ENCODE assay signal across 13 cellular contexts in the genomic region with DNA sequence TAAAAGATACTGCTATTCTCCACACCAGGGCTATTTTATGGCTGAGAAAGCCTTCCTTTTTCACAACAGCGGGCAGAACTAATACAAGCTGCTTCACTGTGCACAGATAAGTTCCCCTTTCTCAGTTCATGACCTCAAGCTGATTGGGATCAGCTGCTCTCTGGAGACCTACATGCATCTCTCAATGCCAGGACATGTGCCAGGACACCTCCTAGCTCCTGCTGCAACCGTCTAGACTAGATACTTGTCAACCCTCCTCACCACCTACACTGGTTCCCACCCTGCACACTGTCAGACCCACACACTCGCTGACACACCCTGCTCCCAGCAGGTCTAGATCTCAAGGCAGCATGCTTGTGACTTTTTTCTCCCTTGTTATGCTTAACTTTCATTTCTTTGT.
DNase-seq lines count a peak whose midpoint lies in the region; ATAC-seq and TF ChIP-seq lines count a peak whose summit lies in the region.
"Had no signal": no experiment of that assay in that cellular context is flagged by ENCODE, and none has a peak within 500 bp of the region (broad histone marks: within the 10 kb centered on the region; RNA-seq: fewer than 3 reads in every experiment).

No MANE protein-coding gene starts in this region.

- H3K4me2 ChIP-seq in DND-41 (ENCODE audit: insufficient read depth, low read length) = no peak overlapping the region

- H2AFZ ChIP-seq in DND-41 (ENCODE audit: low read depth, low read length) = no peak overlapping the region

- H3K9me3 ChIP-seq in DND-41 (ENCODE audit: insufficient read depth, low read length, severe bottlenecking) = no peaks in the 10 kb centered on the region
- H3K9me3 ChIP-seq: adrenal gland had no signal

- DNase-seq in DND-41 (no peak), KBM-7 (peak; percentile 70), caudate nucleus (lab: John Stamatoyannopoulos, UW) (peak in 45 of 61 donors; percentile 12 to 95 (median 62)), COLO668 (lab: John Stamatoyannopoulos, UW; ENCODE audit: unreplicated experiment) (no peak), NCI-H82 treated with DMSO at 0.1 percent for 48 hours (lab: John Stamatoyannopoulos, UW; ENCODE audit: unreplicated experiment) (no peak), NCI-H187 (lab: John Stamatoyannopoulos, UW) (no peak)
- DNase-seq: mesendoderm, NCI-H1105, T-helper 2 cell had no signal

- ATAC-seq in DND-41 (ENCODE audit: insufficient read depth, low read depth) (0 out of 3 replicates have a peak, but pooled peaks have one; percentile 35), GM21360 (IDR thresholded peaks at IDR 0.05; ENCODE audit: unreplicated experiment) (peak; percentile 66), GM21619 (IDR thresholded peaks at IDR 0.05; ENCODE audit: unreplicated experiment) (no peak)
- ATAC-seq: HCT116 had no signal

- no peaks in the 10 kb centered on the region for H3K79me2 ChIP-seq in DND-41 (ENCODE audit: insufficient read depth, low read length)

- TF ChIP-seq CTCF in DND-41 (IDR thresholded peaks at IDR 0.05; ENCODE audit: borderline replicate concordance, extremely low read depth, low read length, poor library complexity, severe bottlenecking) = no peak

- H3K9ac ChIP-seq in DND-41 (ENCODE audit: low read depth, low read length) = no peak overlapping the region

- no peaks in the 10 kb centered on the region for H3K36me3 ChIP-seq in DND-41 (ENCODE audit: insufficient read depth, low read length)
- H3K36me3 ChIP-seq: adrenal gland had no signal

- H4K20me1 ChIP-seq in DND-41 (ENCODE audit: insufficient read depth, low read length) = no peaks in the 10 kb centered on the region

- H3K27ac ChIP-seq in DND-41 (ENCODE audit: low read length) (no peak overlapping the region), caudate nucleus (ENCODE audit: low read depth, low read length) (peak overlapping the region; percentile 33)
- H3K27ac ChIP-seq: adrenal gland had no signal

- no peak overlapping the region for H3K4me3 ChIP-seq in DND-41 (ENCODE audit: low read depth in 1 of 2, low read length in 2 of 2)
- H3K4me3 ChIP-seq: adrenal gland had no signal

- no peaks in the 10 kb centered on the region for H3K4me1 ChIP-seq in DND-41 (ENCODE audit: insufficient read depth, low read length)
- H3K4me1 ChIP-seq: adrenal gland had no signal

- H3K27me3 ChIP-seq in DND-41 (ENCODE audit: insufficient read depth, low read length, poor library complexity) = no peaks in the 10 kb centered on the region
- H3K27me3 ChIP-seq: adrenal gland had no signal

- in situ Hi-C loops in KBM-7 (cut with MboI; ENCODE audit: low pct_unique_long_range_greater_than_20kb, low sequenced_read_pairs) = no loop called here

Comparison
In these comparisons a context has a peak if more than half of its experiments do, and no peak if none do; other contexts are left out.
1. DNase-seq: peak in KBM-7 (single experiment) and caudate nucleus (45 of 61); none in DND-41 (single experiment), COLO668 (single experiment), NCI-H82 treated with DMSO at 0.1 percent for 48 hours (single experiment) and NCI-H187 (0 of 2).